ENCODE assay signal across 9 cellular contexts in the genomic region with DNA sequence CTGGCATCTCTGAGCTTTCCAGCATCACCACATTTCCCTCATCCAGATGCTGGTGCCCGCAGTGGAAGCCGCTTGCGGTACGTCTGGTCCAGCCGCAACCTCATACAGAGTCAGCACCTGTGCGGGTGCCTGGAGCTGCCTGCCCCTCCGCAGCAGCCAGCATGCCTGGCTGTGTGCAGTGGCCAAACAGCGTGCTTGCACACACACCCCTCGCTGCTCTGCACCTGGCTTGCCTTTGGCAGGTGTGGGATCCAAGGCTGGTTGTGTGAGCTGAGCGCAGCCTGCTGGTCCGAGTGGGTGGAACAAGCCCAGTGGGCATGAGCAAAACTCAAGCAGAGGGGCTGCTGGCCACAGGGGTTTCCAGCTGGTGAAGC. TPM values are rescaled to one million over a fixed set of nuclear protein-coding genes. Genes with fewer than 3 reads are reported as not detected.
A peak's percentile ranks its signal among the peaks of the same experiment; 100 is the strongest.
DNase-seq lines count a peak whose midpoint lies in the region; ATAC-seq, FAIRE-seq and TF ChIP-seq lines count a peak whose summit lies in the region.
"Had no signal": no experiment of that assay in that cellular context is flagged by ENCODE, and none has a peak within 500 bp of the region (broad histone marks: within the 10 kb centered on the region; RNA-seq: fewer than 3 reads in every experiment).

No MANE protein-coding gene starts in this region.

- TF ChIP-seq CTCF in GM20000 (IDR thresholded peaks at IDR 0.05; ENCODE audit: extremely low read depth, missing control alignments) = peak; percentile 3
- TF ChIP-seq CTCF in GM12878 (IDR thresholded peaks at IDR 0.05 in 2 of 3, conservative IDR thresholded peaks at IDR 0.05 in 1 of 3; ENCODE audit: control insufficient read depth in 2 of 3, extremely low read depth in 1 of 3, insufficient read depth in 1 of 3, low read depth in 3 of 3, low read length in 3 of 3) = peak; percentile 7 to 24 (median 18); a peak in 2 of 6 replicates
- no peak for TF ChIP-seq CTCF in mucosa of descending colon (IDR thresholded peaks at IDR 0.05)
- TF ChIP-seq CTCF in heart left ventricle (IDR thresholded peaks at IDR 0.05) = no peak

- RAD21 ChIA-PET in GM12878 (lab: Charles Lee; ENCODE audit: unreplicated experiment) = interaction anchor here (0.8 to 3.4 kb wide), 15 partner anchors 10 to 643 kb away, joined by 3 to 48 read pairs (median 7); partner anchors contain the start of gene NCOA7

- no peak for TF ChIP-seq POLR2A in GM12878 (IDR thresholded peaks at IDR 0.05; ENCODE audit: low read depth, low read length)
- no peak for TF ChIP-seq POLR2A in heart left ventricle (IDR thresholded peaks at IDR 0.05)

- no peak for FAIRE-seq in GM12878 (lab: Jason Lieb, UNC)
- FAIRE-seq: frontal cortex had no signal

- in situ Hi-C loops in GM12878 (cut with MboI) = no loop called here

- H3K4me2 ChIP-seq in GM12878 (ENCODE audit: control insufficient read depth, insufficient read depth) = no peak overlapping the region

- no peaks in the 10 kb centered on the region for H3K9me3 ChIP-seq in GM12878 (replicated peaks; ENCODE audit: control insufficient read depth, insufficient read depth, low read length)
- H3K9me3 ChIP-seq in mucosa of descending colon = no peaks in the 10 kb centered on the region
- no peaks in the 10 kb centered on the region for H3K9me3 ChIP-seq in heart left ventricle

- no peak for TF ChIP-seq EP300 in GM12878 (IDR thresholded peaks at IDR 0.05; ENCODE audit: borderline replicate concordance in 1 of 2, control insufficient read depth in 1 of 2, low read depth in 2 of 2, low read length in 2 of 2)

- no peak overlapping the region for H3K9ac ChIP-seq in GM12878 (ENCODE audit: control insufficient read depth, insufficient read depth, low read length)

- H3K36me3 ChIP-seq in GM12878 (ENCODE audit: control insufficient read depth in 2 of 2, insufficient read depth in 2 of 2, low read length in 1 of 2) = no peaks in the 10 kb centered on the region
- no peaks in the 10 kb centered on the region for H3K36me3 ChIP-seq in mucosa of descending colon (ENCODE audit: low read depth)
- H3K36me3 ChIP-seq in heart left ventricle = no peaks in the 10 kb centered on the region

- no peaks in the 10 kb centered on the region for H3K27me3 ChIP-seq in GM12878 (replicated peaks in 1 of 2; ENCODE audit: control insufficient read depth in 2 of 2, insufficient read depth in 2 of 2, low read length in 1 of 2)
- H3K27me3 ChIP-seq in heart left ventricle = no peaks in the 10 kb centered on the region

- CTCF ChIA-PET in GM12878 (lab: Yijun Ruan, JAX) = interaction anchor here (0.8 to 15.3 kb wide), 27 partner anchors 8 to 649 kb away, joined by 3 to 505 read pairs (median 8); partner anchors contain the start of gene NCOA7

- peak; percentile 47 for TF ChIP-seq RAD21 in GM12878 (IDR thresholded peaks at IDR 0.05; ENCODE audit: insufficient read depth, low read depth, low read length)

- intact Hi-C loops in GM12878 (cut with micrococcal nuclease; ENCODE audit: unreplicated experiment) (loop anchor here (2.0 kb wide), 1 partner anchor 95 kb away; no protein-coding TSS in a partner anchor), mucosa of descending colon (cut with DNase I, micrococcal nuclease) (loop anchor here (10.0 kb wide), 1 partner anchor 169 kb away; no protein-coding TSS in a partner anchor), left cardiac atrium (cut with DNase I) (loop anchor here in 1 of 2 donors (10.0 kb wide), 1 partner anchor 169 kb away; no protein-coding TSS in a partner anchor), heart left ventricle (cut with DNase I) (loop anchor here in 3 of 10 donors (10.0 kb wide), 2 partner anchors 639 to 649 kb away; partner anchors contain the start of gene HDDC2 (in 2 of the 3))

- H3K4me3 ChIP-seq in GM12878 (no peak overlapping the region), mucosa of descending colon (no peak overlapping the region), heart left ventricle (no peak overlapping the region)

- WGBS in GM12878 (ENCODE audit: insufficient coverage, insufficient replicate concordance, low lambda C conversion rate, missing lambda C conversion rate) = 67% methylated on average over 11 of the region's 11 CpGs
- whole genome bisulfite sequencing in heart left ventricle, 4 donors = 77 to 100% (median 79%) methylated on average over 1 to 11 of the region's 11 CpGs

- H4K20me1 ChIP-seq in GM12878 (ENCODE audit: control insufficient read depth, insufficient read depth) = no peaks in the 10 kb centered on the region

- DNase-seq in GM20000 (ENCODE audit: low spot score) = no peak
- DNase-seq in NCI-H2107 treated with DMSO at 0.1 percent for 48 hours (lab: John Stamatoyannopoulos, UW; ENCODE audit: unreplicated experiment) = peak; percentile 82
- DNase-seq in GM12878 (ENCODE audit: low read depth, low spot score) = no peak
- peak; percentile 68 to 75 (median 72) for DNase-seq in mucosa of descending colon
- no peak for DNase-seq in left cardiac atrium
- DNase-seq in heart left ventricle = no peak

- no peak overlapping the region for H2AFZ ChIP-seq in GM12878 (ENCODE audit: control insufficient read depth, low read depth, low read length)

- POLR2A ChIA-PET in GM12878 (lab: Charles Lee) = interaction anchor here (0.8 to 1.1 kb wide), 2 partner anchors 159 to 172 kb away, joined by 3 read pairs; no protein-coding TSS in a partner anchor

- SMC1A ChIA-PET in GM12878 (lab: Charles Lee; ENCODE audit: uncharacterized antibody, unreplicated experiment) = interaction anchor here (0.6 to 9.8 kb wide), 19 partner anchors 9 to 640 kb away, joined by 3 to 179 read pairs (median 6); partner anchors contain the start of gene NCOA7

- ATAC-seq in GM12878 (no peak), mucosa of descending colon (peak; percentile 65), GM19452 (IDR thresholded peaks at IDR 0.05; ENCODE audit: unreplicated experiment) (no peak), left cardiac atrium (no peak), heart left ventricle (no peak), HG02852 (IDR thresholded peaks at IDR 0.05; ENCODE audit: unreplicated experiment) (no peak)

- H3K4me1 ChIP-seq in GM12878 (ENCODE audit: control insufficient read depth, insufficient read depth, low read length) (peaks cover 7% of the 10 kb centered on the region), mucosa of descending colon (ENCODE audit: low read depth) (peaks cover 3% of the 10 kb centered on the region), heart left ventricle (peaks cover 0 to 20% (median 16%) of the 10 kb centered on the region in 12 donors)

- H3K79me2 ChIP-seq in GM12878 (ENCODE audit: control insufficient read depth, insufficient read depth, low read length) = peaks cover 17% of the 10 kb centered on the region

- no peak overlapping the region for H3K27ac ChIP-seq in GM12878 (ENCODE audit: control insufficient read depth, insufficient read depth)
- H3K27ac ChIP-seq in heart left ventricle = no peak overlapping the region

- no TSS peak for BruUV-seq in GM12878 (replicated peaks; lab: Mats Ljungman, UMichigan)

TF ChIP-seq in GM12878, 131 proteins besides CTCF, POLR2A, EP300 and RAD21 (continues in another document):
- TF ChIP-seq MYC (IDR thresholded peaks at IDR 0.05; ENCODE audit: insufficient read depth, insufficient read length, insufficient replicate concordance, low read length, severe bottlenecking) (no peak), NFXL1 (IDR thresholded peaks at IDR 0.05; ENCODE audit: borderline replicate concordance) (no peak)

RNA-seq across cellular contexts. Expression of gene HINT3, which starts 3.1 kb away (rescaled TPM):
- 5.9 and 7.0 TPM in 2 replicates for total RNA-seq in GM12878 (2013; cell fraction: nucleolus; rRNA removed)
- total RNA-seq in GM12878 (2014; rRNA removed) (7.7 and 9.2 TPM in 2 replicates), GM12878 (2014; rRNA removed; fragmentation: Illumina TruSeq; extraction: Trizol) (9.1 and 9.3 TPM in 2 replicates), GM12878 (2021) (6.6 and 7.0 TPM in 2 replicates), mucosa of descending colon (10 to 100 TPM; 23.2 to 32.9 (median 23.2) TPM), left cardiac atrium (10 to 100 TPM; 22.1 to 27.5 TPM), heart left ventricle (10 to 100 TPM; 26.3 to 40.0 (median 33.8) TPM)
- 3.3 TPM for polyA plus RNA-seq in GM12878 (2011; ENCODE audit: low read depth)
- polyA plus RNA-seq in GM12878 (2011; rRNA removed) (3.6 and 5.0 TPM in 2 replicates), GM12878 (2014; fragmentation: Illumina TruSeq; extraction: Trizol) (7.1 and 9.3 TPM in 2 replicates), GM12878 (2014; fragmentation: Nextera tagmentation; extraction: Ambion mirVana) (1 to 10 TPM in 1 of 2 experiments, under 1 TPM in 1; 0.72 to 1.4 TPM), GM12878 (2014; rRNA removed) (4.1 TPM in 2 replicates), GM12878 (2016; fragmentation: Nextera tagmentation; extraction: Ambion mirVana) (1 to 10 TPM; 5.2 to 5.7 TPM), heart left ventricle (10 to 100 TPM in 1 of 2 donors, 1 to 10 TPM in 1; 8.1 to 23.9 TPM)
- polyA plus RNA-seq in GM12878 (2011; cell fraction: cytosol; rRNA removed) = 2.4 and 3.0 TPM in 2 replicates
- 1.2 and 1.6 TPM in 2 replicates for polyA plus RNA-seq in GM12878 (2011; cell fraction: nucleus; rRNA removed)
- 8.8 and 9.1 TPM in 2 replicates for polyA plus RNA-seq in GM12878 (2012)
- 1.2 and 1.8 TPM in 2 replicates for polyA minus RNA-seq in GM12878 (2011; rRNA and poly(A)+ RNA removed)
- polyA minus RNA-seq in GM12878 (2011; cell fraction: cytosol; rRNA and poly(A)+ RNA removed) = 1.7 and 1.9 TPM in 2 replicates
- polyA minus RNA-seq in GM12878 (2011; cell fraction: nucleus; rRNA and poly(A)+ RNA removed) = 0.85 and 1.7 TPM in 2 replicates

RNA-seq across cellular contexts. Expression of gene TRMT11, which starts 32.9 kb away (rescaled TPM):
- 322 and 332 TPM in 2 replicates for total RNA-seq in GM12878 (2013; cell fraction: nucleolus; rRNA removed)
- total RNA-seq in GM12878 (2014; rRNA removed) = 43.4 and 47.8 TPM in 2 replicates
- total RNA-seq in GM12878 (2014; rRNA removed; fragmentation: Illumina TruSeq; extraction: Trizol) = 44.4 and 47.8 TPM in 2 replicates
- total RNA-seq in GM12878 (2021) = 32.6 and 34.0 TPM in 2 replicates
- 11.7 TPM for polyA plus RNA-seq in GM12878 (2011; ENCODE audit: low read depth)
- polyA plus RNA-seq in GM12878 (2011; rRNA removed) = 81.1 and 110 TPM in 2 replicates
- 21.2 and 24.2 TPM in 2 replicates for polyA plus RNA-seq in GM12878 (2011; cell fraction: cytosol; rRNA removed)
- polyA plus RNA-seq in GM12878 (2011; cell fraction: nucleus; rRNA removed) = 134 and 171 TPM in 2 replicates
- polyA plus RNA-seq in GM12878 (2012) = 15.3 and 21.4 TPM in 2 replicates
- polyA plus RNA-seq in GM12878 (2014; fragmentation: Illumina TruSeq; extraction: Trizol) = 41.8 and 56.1 TPM in 2 replicates
- 10 to 100 TPM; 56.8 to 72.4 TPM for polyA plus RNA-seq in GM12878 (2014; fragmentation: Nextera tagmentation; extraction: Ambion mirVana)
- 37.6 and 42.5 TPM in 2 replicates for polyA plus RNA-seq in GM12878 (2014; rRNA removed)
- polyA plus RNA-seq in GM12878 (2016; fragmentation: Nextera tagmentation; extraction: Ambion mirVana) = 10 to 100 TPM; 42.2 to 44.0 TPM
- 69.6 and 104 TPM in 2 replicates for polyA minus RNA-seq in GM12878 (2011; rRNA and poly(A)+ RNA removed)
- polyA minus RNA-seq in GM12878 (2011; cell fraction: cytosol; rRNA and poly(A)+ RNA removed) = 20.6 and 26.9 TPM in 2 replicates
- 141 and 174 TPM in 2 replicates for polyA minus RNA-seq in GM12878 (2011; cell fraction: nucleus; rRNA and poly(A)+ RNA removed)
- 10 to 100 TPM; 20.7 to 22.7 (median 21.5) TPM for total RNA-seq in mucosa of descending colon
- 10 to 100 TPM in 1 of 2 donors, 1 to 10 TPM in 1; 7.9 to 14.8 TPM for total RNA-seq in left cardiac atrium
- 10 to 100 TPM in 7 of 9 donors, 1 to 10 TPM in 2; 9.0 to 15.6 (median 11.8) TPM for total RNA-seq in heart left ventricle
- polyA plus RNA-seq in heart left ventricle = 1 to 10 TPM; 8.0 to 8.8 TPM

Comparison
In these comparisons a context has a peak if more than half of its experiments do, and no peak if none do; other contexts are left out.
1. DNase-seq: peak in NCI-H2107 treated with DMSO at 0.1 percent for 48 hours (single experiment) and mucosa of descending colon (3 of 3); none in GM20000 (single experiment), GM12878 (single experiment), left cardiac atrium (single experiment) and heart left ventricle (0 of 5).
2. CTCF ChIP-seq: peak in GM20000 (single experiment) and GM12878 (3 of 3); none in mucosa of descending colon (single experiment) and heart left ventricle (0 of 12).